ENCODE assay signal across 36 cellular contexts in the genomic region with DNA sequence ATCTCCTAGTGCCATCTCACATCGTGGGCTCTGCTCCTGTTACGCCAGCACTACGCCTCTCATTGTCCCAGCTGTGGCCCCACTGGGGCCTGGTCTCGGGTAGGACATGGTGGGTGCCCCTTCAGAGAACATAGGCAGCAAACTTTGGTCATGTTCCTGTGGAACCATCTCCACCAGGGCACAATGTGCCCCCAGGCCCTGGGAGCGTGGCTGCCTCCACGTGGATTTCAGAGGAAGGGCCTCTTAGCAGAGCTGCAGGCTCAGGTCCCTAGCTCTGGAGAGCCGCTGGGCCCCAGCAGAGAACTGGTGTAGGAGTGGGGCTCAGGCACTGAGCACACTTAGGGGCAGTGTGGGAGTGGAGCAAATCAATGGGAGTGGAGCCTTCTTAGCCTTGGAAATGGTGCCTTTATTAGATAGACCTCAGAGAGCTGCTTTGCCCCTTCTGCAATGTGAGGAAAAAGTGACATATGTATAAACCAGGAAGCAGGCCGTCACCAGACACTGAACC.
"Had no signal": no experiment of that assay in that cellular context is flagged by ENCODE, and none has a peak within 500 bp of the region (broad histone marks: within the 10 kb centered on the region; RNA-seq: fewer than 3 reads in every experiment).

No MANE protein-coding gene starts in this region.

- H3K4me1 ChIP-seq: adrenal gland, body of pancreas, esophagus muscularis mucosa, gastroesophageal sphincter, heart right ventricle had no signal

- H3K9me3 Mint-ChIP-seq: activated CD4-positive, alpha-beta memory T cell treated with anti-CD3 and anti-CD28 coated beads, Interleukin-2, amount 10 ng/mL, durations not matched to agents 7 days and 5 days; activated CD4-positive, alpha-beta T cell treated with anti-CD3 and anti-CD28 coated beads, Interleukin-2, amount 10 ng/mL, durations not matched to agents 24 days and 14 days; activated naive CD8-positive, alpha-beta T cell treated with anti-CD3 and anti-CD28 coated beads, Interleukin-2, amount 50 U/mL, for 24 hours had no signal

- H3K4me3 ChIP-seq: adrenal gland, body of pancreas, cardiac muscle cell, coronary artery, dorsolateral prefrontal cortex, esophagus muscularis mucosa, gastroesophageal sphincter, heart right ventricle had no signal

- H3K36me3 Mint-ChIP-seq: activated naive CD8-positive, alpha-beta T cell had no signal

- H3K4me3 Mint-ChIP-seq: activated CD4-positive, alpha-beta memory T cell treated with anti-CD3 and anti-CD28 coated beads, Interleukin-2, amount 10 ng/mL, durations not matched to agents 7 days and 5 days; activated CD4-positive, alpha-beta T cell treated with anti-CD3 and anti-CD28 coated beads for 36 hours; activated CD4-positive, alpha-beta T cell treated with anti-CD3 and anti-CD28 coated beads, Interleukin-2, amount 10 ng/mL, durations not matched to agents 24 days and 14 days; activated naive CD8-positive, alpha-beta T cell; activated naive CD8-positive, alpha-beta T cell treated with anti-CD3 and anti-CD28 coated beads, Interleukin-2, amount 50 U/mL, for 24 hours; activated T-cell treated with anti-CD3 and anti-CD28 coated beads, Interleukin-2, amount 50 U/mL, for 4 hours; activated T-helper 17 cell treated with anti-CD3 and anti-CD28 coated beads, Interleukin-2, amount 50 U/mL, for 72 hours; dendritic cell treated with granulocyte-macrophage colony-stimulating factor and Interleukin-4, amounts not matched to agents 40 ng/mL and 50 ng/mL, for 4 days; effector memory CD8-positive, alpha-beta T cell; T-helper 17 cell; T-helper 2 cell treated with Interferon-gamma antibody and Interleukin-4, amounts not matched to agents 5 μg/mL and 100 μg/mL, for 36 hours had no signal

- H3K27me3 ChIP-seq: adrenal gland, body of pancreas, cardiac muscle cell, dorsolateral prefrontal cortex, esophagus muscularis mucosa, gastroesophageal sphincter, heart right ventricle had no signal

- ATAC-seq: activated CD4-positive, alpha-beta T cell treated with anti-CD3 and anti-CD28 coated beads for 36 hours; activated naive CD8-positive, alpha-beta T cell treated with anti-CD3 and anti-CD28 coated beads, Interleukin-2, amount 50 U/mL, for 24 hours; activated T-cell treated with anti-CD3 and anti-CD28 coated beads, Interleukin-2, amount 50 U/mL, for 4 hours; activated T-helper 17 cell treated with anti-CD3 and anti-CD28 coated beads, Interleukin-2, amount 50 U/mL, for 72 hours; body of pancreas; effector memory CD8-positive, alpha-beta T cell; gastroesophageal sphincter; heart right ventricle; T-helper 17 cell had no signal

- DNase-seq: activated CD4-positive, alpha-beta memory T cell treated with anti-CD3 and anti-CD28 coated beads, Interleukin-2, amount 10 ng/mL, durations not matched to agents 7 days and 5 days; activated CD4-positive, alpha-beta T cell treated with anti-CD3 and anti-CD28 coated beads for 36 hours; activated CD4-positive, alpha-beta T cell treated with anti-CD3 and anti-CD28 coated beads, Interleukin-2, amount 10 ng/mL, durations not matched to agents 24 days and 14 days; activated CD4-positive, alpha-beta T cell treated with anti-CD3 and anti-CD28 coated beads, Interleukin-2, amount 50 U/mL, for 4 hours; activated CD4-positive, CD25-positive, alpha-beta regulatory T cell; activated CD4-positive, CD25-positive, alpha-beta regulatory T cell treated with anti-CD3 and anti-CD28 coated beads, Interleukin-2, amount 50 U/mL, for 72 hours; activated CD8-positive, alpha-beta memory T cell treated with anti-CD3 and anti-CD28 coated beads for 24 hours; activated effector memory CD4-positive, alpha-beta T cell treated with Interleukin-2 at 50 U/mL for 16 hours; activated gamma-delta T cell treated with Interleukin-2 at 50 U/mL for 16 hours; activated naive CD4-positive, alpha-beta T cell treated with anti-CD3 and anti-CD28 coated beads, Interleukin-2, amount 50 U/mL, for 16 hours; activated naive CD4-positive, alpha-beta T cell treated with Interleukin-2 at 50 U/mL for 16 hours; activated naive CD8-positive, alpha-beta T cell treated with anti-CD3 and anti-CD28 coated beads, Interleukin-2, amount 50 U/mL, for 24 hours; activated T-cell treated with anti-CD3 and anti-CD28 coated beads, Interleukin-2, amount 50 U/mL, for 4 hours; adrenal gland; amygdala; aorta; body of pancreas; central memory CD4-positive, alpha-beta T cell; cerebellar nuclear complex; dorsolateral prefrontal cortex; effector memory CD8-positive, alpha-beta T cell; erythroblast; foreskin melanocyte; T-helper 1 cell; T-helper 17 cell; T1000; WERI-Rb-1 had no signal

- H3K36me3 ChIP-seq: adrenal gland, cardiac muscle cell, esophagus muscularis mucosa, gastroesophageal sphincter, heart right ventricle, WERI-Rb-1 had no signal

- H3K27ac Mint-ChIP-seq: activated CD4-positive, alpha-beta memory T cell treated with anti-CD3 and anti-CD28 coated beads, Interleukin-2, amount 10 ng/mL, durations not matched to agents 7 days and 5 days; activated CD4-positive, alpha-beta T cell treated with anti-CD3 and anti-CD28 coated beads for 36 hours; activated CD4-positive, alpha-beta T cell treated with anti-CD3 and anti-CD28 coated beads, Interleukin-2, amount 10 ng/mL, durations not matched to agents 24 days and 14 days; activated naive CD8-positive, alpha-beta T cell; activated naive CD8-positive, alpha-beta T cell treated with anti-CD3 and anti-CD28 coated beads, Interleukin-2, amount 50 U/mL, for 24 hours; activated T-helper 17 cell treated with anti-CD3 and anti-CD28 coated beads, Interleukin-2, amount 50 U/mL, for 72 hours; dendritic cell treated with granulocyte-macrophage colony-stimulating factor and Interleukin-4, amounts not matched to agents 40 ng/mL and 50 ng/mL, for 4 days; effector memory CD8-positive, alpha-beta T cell; T-helper 17 cell; T-helper 2 cell treated with Interferon-gamma antibody and Interleukin-4, amounts not matched to agents 5 μg/mL and 100 μg/mL, for 36 hours had no signal

- H3K4me1 Mint-ChIP-seq: activated CD4-positive, alpha-beta memory T cell treated with anti-CD3 and anti-CD28 coated beads, Interleukin-2, amount 10 ng/mL, durations not matched to agents 7 days and 5 days; activated CD4-positive, alpha-beta T cell treated with anti-CD3 and anti-CD28 coated beads for 36 hours; activated CD4-positive, alpha-beta T cell treated with anti-CD3 and anti-CD28 coated beads, Interleukin-2, amount 10 ng/mL, durations not matched to agents 24 days and 14 days; activated naive CD8-positive, alpha-beta T cell treated with anti-CD3 and anti-CD28 coated beads, Interleukin-2, amount 50 U/mL, for 24 hours; activated T-helper 17 cell treated with anti-CD3 and anti-CD28 coated beads, Interleukin-2, amount 50 U/mL, for 72 hours; T-helper 17 cell had no signal

- H3K27me3 Mint-ChIP-seq: activated CD4-positive, alpha-beta memory T cell treated with anti-CD3 and anti-CD28 coated beads, Interleukin-2, amount 10 ng/mL, durations not matched to agents 7 days and 5 days; activated CD4-positive, alpha-beta T cell treated with anti-CD3 and anti-CD28 coated beads for 36 hours; activated CD4-positive, alpha-beta T cell treated with anti-CD3 and anti-CD28 coated beads, Interleukin-2, amount 10 ng/mL, durations not matched to agents 24 days and 14 days; activated naive CD8-positive, alpha-beta T cell; activated naive CD8-positive, alpha-beta T cell treated with anti-CD3 and anti-CD28 coated beads, Interleukin-2, amount 50 U/mL, for 24 hours; activated T-helper 17 cell treated with anti-CD3 and anti-CD28 coated beads, Interleukin-2, amount 50 U/mL, for 72 hours; dendritic cell treated with granulocyte-macrophage colony-stimulating factor and Interleukin-4, amounts not matched to agents 40 ng/mL and 50 ng/mL, for 4 days; effector memory CD8-positive, alpha-beta T cell; T-helper 17 cell had no signal

- H3K9me3 ChIP-seq: adrenal gland, body of pancreas, esophagus muscularis mucosa, gastroesophageal sphincter had no signal

- H3K27ac ChIP-seq: adrenal gland, body of pancreas, cardiac muscle cell, coronary artery, dorsolateral prefrontal cortex, esophagus muscularis mucosa, gastroesophageal sphincter, heart right ventricle, WERI-Rb-1 had no signal
